8 cellular contexts compared by ENCODE assay signal in the genomic region with DNA sequence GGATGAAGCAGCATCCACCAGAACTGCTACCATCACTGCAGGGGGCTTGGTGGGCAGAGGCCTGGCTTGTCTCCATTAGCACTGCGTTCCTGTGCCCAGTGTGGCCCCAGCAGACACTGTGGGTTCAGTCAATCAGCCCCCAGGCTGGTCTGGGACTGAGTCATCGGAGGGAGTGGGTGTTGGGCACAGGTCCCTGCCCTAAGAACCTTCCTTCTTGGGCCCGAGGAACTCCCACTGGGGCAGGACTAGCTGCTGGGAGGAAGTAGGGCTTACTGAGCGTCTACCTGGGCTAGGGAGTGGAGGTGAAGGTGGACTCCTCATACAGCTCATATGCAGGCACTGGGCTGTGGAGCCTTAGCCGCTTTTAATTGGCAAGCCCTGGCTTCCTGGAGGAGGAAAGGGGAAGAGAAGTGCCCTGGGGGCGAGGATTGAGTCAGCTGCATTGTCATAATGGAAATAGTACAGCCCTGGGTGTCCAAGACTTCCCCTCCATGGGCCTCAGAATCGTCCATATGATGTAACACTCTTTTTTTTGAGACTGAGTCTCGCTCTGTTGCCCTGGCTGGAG. TPM values are rescaled to one million over a fixed set of nuclear protein-coding genes. Genes with fewer than 3 reads are reported as not detected.
DNase-seq lines count a peak whose midpoint lies in the region; ATAC-seq, FAIRE-seq and TF ChIP-seq lines count a peak whose summit lies in the region.

No MANE protein-coding gene starts in this region.

- TF ChIP-seq CTCF in GM10266 (IDR thresholded peaks at IDR 0.05; ENCODE audit: control insufficient read depth, insufficient read depth, low read depth, missing control alignments) (no peak), bronchial epithelial cell (IDR thresholded peaks at IDR 0.05; ENCODE audit: insufficient read depth, low read length, severe bottlenecking) (no peak), neural crest cell (conservative IDR thresholded peaks at IDR 0.05) (no peak)

- H3K4me3 Mint-ChIP-seq in neural crest cell, result peak overlapping the region; percentile 85

- no peaks in the 10 kb centered on the region for H3K27me3 ChIP-seq in bronchial epithelial cell (ENCODE audit: control insufficient read depth, insufficient read depth, low read length)

- peak; percentile 86 for DNase-seq in GM10266 (ENCODE audit: extremely low spot score)
- peak; percentile 97 for DNase-seq in SIG-M5 treated with dmso at 0.1 percent for 504 hours (lab: John Stamatoyannopoulos, UW; ENCODE audit: unreplicated experiment)
- peak; percentile 86 for DNase-seq in bronchial epithelial cell (ENCODE audit: low read depth)
- DNase-seq in neural crest cell (ENCODE audit: low read depth, low spot score), result no peak
- no peak for DNase-seq in NCI-H1436 (lab: John Stamatoyannopoulos, UW)
- no peak for DNase-seq in globus pallidus (ENCODE audit: low spot score)
- no peak for DNase-seq in HPDE6-E6E7 (ENCODE audit: extremely low spot score)

- peaks cover 2% of the 10 kb centered on the region for H3K9me3 Mint-ChIP-seq in neural crest cell

- no peak overlapping the region for H3K4me3 ChIP-seq in bronchial epithelial cell (ENCODE audit: low read depth, low read length)

- H3K27ac Mint-ChIP-seq in neural crest cell (ENCODE audit: unreplicated experiment), result no peak overlapping the region

- H3K4me1 Mint-ChIP-seq in neural crest cell, result peaks cover 24% of the 10 kb centered on the region

- FAIRE-seq in bronchial epithelial cell (lab: Jason Lieb, UNC), result no peak

- peak; percentile 28 for ATAC-seq in HG02588 (IDR thresholded peaks at IDR 0.05; ENCODE audit: unreplicated experiment)

- peaks cover 51% of the 10 kb centered on the region for H3K27me3 Mint-ChIP-seq in neural crest cell (ENCODE audit: low read depth)

- H3K36me3 ChIP-seq in bronchial epithelial cell (ENCODE audit: control insufficient read depth, insufficient read depth, low read length), result no peaks in the 10 kb centered on the region

- H3K36me3 Mint-ChIP-seq in neural crest cell (ENCODE audit: low read depth), result no peaks in the 10 kb centered on the region

RNA-seq across cellular contexts. Expression of a gene that starts 1.4 kb away (rescaled TPM):
- 2.0 and 2.6 TPM in 2 replicates for total RNA-seq in bronchial epithelial cell
- total RNA-seq in neural crest cell, result 4.3 and 4.4 TPM in 2 replicates

RNA-seq across cellular contexts. Expression of a gene that starts 5.2 kb away (rescaled TPM):
- total RNA-seq in bronchial epithelial cell (47.6 and 57.7 TPM in 2 replicates), neural crest cell (30.7 and 31.7 TPM in 2 replicates)

RNA-seq across cellular contexts. Expression of a gene that starts 18.7 kb away (rescaled TPM):
- total RNA-seq in bronchial epithelial cell (not detected in 2 replicates), neural crest cell (0.16 TPM in 1 of 2 replicates, not detected in the other)

RNA-seq across cellular contexts. Expression of a gene that starts 34.3 kb away (rescaled TPM):
- total RNA-seq in bronchial epithelial cell (61.3 and 67.7 TPM in 2 replicates), neural crest cell (114 and 119 TPM in 2 replicates)

RNA-seq across cellular contexts. Expression of a gene that starts 43.5 kb away (rescaled TPM):
- total RNA-seq in bronchial epithelial cell (9.2 and 10.8 TPM in 2 replicates), neural crest cell (6.1 and 9.7 TPM in 2 replicates)

Comparison
In these comparisons a context has a peak if more than half of its experiments do, and no peak if none do; other contexts are left out.
1. DNase-seq: peak in GM10266 (single experiment), SIG-M5 treated with dmso at 0.1 percent for 504 hours (single experiment) and bronchial epithelial cell (single experiment); none in neural crest cell (single experiment), NCI-H1436 (single experiment), globus pallidus (single experiment) and HPDE6-E6E7 (single experiment).